ENCODE assay signal across 2 cellular contexts in the genomic region with DNA sequence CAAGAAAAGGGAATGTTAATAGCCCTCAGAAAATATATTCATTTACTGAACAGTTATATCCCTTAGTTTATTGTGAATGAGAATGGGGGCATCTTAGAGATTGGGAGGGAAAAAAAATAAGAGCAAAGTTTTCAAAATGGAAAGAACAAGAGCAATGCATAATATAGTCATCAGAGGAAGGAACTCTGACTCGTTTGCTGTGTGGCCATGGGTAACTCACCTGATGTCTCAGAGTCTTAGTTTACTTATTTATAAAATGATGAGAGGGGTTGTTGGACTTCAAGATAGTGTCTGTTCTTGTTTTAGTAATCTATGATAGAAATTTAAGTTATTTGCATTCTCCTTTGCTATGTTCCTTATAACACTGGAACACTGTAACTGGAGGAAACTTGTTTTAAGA.
TF ChIP-seq lines count a peak whose summit lies in the region.

No MANE protein-coding gene starts in this region.

TF ChIP-seq in HepG2, 621 proteins besides CTCF, POLR2A, EP300 and RAD21 (continued from another document):
- TF ChIP-seq, protein P1, sequence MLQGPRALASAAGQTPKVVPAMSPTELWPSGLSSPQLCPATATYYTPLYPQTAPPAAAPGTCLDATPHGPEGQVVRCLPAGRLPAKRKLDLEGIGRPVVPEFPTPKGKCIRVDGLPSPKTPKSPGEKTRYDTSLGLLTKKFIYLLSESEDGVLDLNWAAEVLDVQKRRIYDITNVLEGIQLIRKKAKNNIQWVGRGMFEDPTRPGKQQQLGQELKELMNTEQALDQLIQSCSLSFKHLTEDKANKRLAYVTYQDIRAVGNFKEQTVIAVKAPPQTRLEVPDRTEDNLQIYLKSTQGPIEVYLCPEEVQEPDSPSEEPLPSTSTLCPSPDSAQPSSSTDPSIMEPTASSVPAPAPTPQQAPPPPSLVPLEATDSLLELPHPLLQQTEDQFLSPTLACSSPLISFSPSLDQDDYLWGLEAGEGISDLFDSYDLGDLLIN (CRISPR knock-in tag; IDR thresholded peaks at IDR 0.05; ENCODE audit: borderline replicate concordance), result no peak
- TF ChIP-seq, protein P2, sequence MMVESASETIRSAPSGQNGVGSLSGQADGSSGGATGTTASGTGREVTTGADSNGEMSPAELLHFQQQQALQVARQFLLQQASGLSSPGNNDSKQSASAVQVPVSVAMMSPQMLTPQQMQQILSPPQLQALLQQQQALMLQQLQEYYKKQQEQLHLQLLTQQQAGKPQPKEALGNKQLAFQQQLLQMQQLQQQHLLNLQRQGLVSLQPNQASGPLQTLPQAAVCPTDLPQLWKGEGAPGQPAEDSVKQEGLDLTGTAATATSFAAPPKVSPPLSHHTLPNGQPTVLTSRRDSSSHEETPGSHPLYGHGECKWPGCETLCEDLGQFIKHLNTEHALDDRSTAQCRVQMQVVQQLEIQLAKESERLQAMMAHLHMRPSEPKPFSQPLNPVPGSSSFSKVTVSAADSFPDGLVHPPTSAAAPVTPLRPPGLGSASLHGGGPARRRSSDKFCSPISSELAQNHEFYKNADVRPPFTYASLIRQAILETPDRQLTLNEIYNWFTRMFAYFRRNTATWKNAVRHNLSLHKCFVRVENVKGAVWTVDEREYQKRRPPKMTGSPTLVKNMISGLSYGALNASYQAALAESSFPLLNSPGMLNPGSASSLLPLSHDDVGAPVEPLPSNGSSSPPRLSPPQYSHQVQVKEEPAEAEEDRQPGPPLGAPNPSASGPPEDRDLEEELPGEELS (CRISPR knock-in tag; IDR thresholded peaks at IDR 0.05), result no peak
- peak; percentile 97 for TF ChIP-seq RBM22 (optimal IDR thresholded peaks at IDR 0.05; ENCODE audit: low read length)
TF ChIP-seq in HepG2: peak in this region for 1.

TF ChIP-seq in HEK293, 187 proteins besides CTCF, POLR2A, EP300 and RAD21 (continued from another document):
- no peak for TF ChIP-seq ZNF16 (tag by site-specific recombination; IDR thresholded peaks at IDR 0.05; ENCODE audit: low read depth)
TF ChIP-seq in HEK293: peak in this region for 1.
